ENCODE assay signal across 1 cellular context in the genomic region with DNA sequence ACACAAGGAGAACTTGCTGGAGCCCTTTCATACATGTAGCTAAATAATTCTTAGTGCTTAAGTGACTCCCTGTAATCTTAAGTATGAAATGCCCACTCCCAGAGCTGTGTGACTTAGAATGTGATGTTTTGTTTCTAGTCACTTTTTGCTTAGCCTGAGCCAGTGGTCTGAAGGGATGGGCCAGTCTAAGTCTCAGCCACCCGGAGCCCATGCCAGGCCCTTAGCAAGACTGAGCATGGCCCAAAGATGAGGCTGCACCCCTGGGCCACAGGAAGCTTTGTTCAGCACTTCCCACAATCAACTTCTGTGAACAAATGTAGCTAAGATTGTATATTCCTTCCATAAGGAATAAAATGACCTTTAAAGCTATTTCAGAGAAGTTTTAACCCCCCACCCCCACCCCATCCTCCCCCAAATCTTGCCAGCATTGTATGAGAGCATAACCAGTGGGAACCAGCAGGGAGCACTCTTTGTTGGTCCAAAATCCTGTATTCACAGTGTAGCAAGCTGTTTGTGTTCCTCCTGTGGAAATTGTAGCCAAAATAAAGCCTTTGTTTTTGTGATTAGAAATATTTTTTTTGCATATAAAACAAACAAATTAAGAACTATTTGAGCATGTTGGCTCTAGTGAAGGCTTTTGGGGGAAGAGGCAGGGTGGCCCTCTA.
TF ChIP-seq lines count a peak whose summit lies in the region.

No MANE protein-coding gene starts in this region.

TF ChIP-seq in H1, 55 proteins besides CTCF, POLR2A, EP300 and RAD21:
- TF ChIP-seq, protein P1, sequence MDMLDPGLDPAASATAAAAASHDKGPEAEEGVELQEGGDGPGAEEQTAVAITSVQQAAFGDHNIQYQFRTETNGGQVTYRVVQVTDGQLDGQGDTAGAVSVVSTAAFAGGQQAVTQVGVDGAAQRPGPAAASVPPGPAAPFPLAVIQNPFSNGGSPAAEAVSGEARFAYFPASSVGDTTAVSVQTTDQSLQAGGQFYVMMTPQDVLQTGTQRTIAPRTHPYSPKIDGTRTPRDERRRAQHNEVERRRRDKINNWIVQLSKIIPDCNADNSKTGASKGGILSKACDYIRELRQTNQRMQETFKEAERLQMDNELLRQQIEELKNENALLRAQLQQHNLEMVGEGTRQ (IDR thresholded peaks at IDR 0.05; ENCODE audit: low read length) = no peak
- no peak for TF ChIP-seq RXRA (IDR thresholded peaks at IDR 0.05; ENCODE audit: insufficient read depth, low read depth, low read length)
- no peak for TF ChIP-seq KDM1A (IDR thresholded peaks at IDR 0.05; ENCODE audit: borderline replicate concordance, low read length)
- no peak for TF ChIP-seq CBX5 (IDR thresholded peaks at IDR 0.05; ENCODE audit: low read depth, low read length)
- no peak for TF ChIP-seq ZNF274 (IDR thresholded peaks at IDR 0.05; ENCODE audit: borderline replicate concordance, extremely low read depth, low read length)
- TF ChIP-seq BRCA1 (IDR thresholded peaks at IDR 0.05; ENCODE audit: low read depth, low read length) = no peak
- TF ChIP-seq SIRT6 (IDR thresholded peaks at IDR 0.05; ENCODE audit: low read length) = no peak
- TF ChIP-seq, protein P2, sequence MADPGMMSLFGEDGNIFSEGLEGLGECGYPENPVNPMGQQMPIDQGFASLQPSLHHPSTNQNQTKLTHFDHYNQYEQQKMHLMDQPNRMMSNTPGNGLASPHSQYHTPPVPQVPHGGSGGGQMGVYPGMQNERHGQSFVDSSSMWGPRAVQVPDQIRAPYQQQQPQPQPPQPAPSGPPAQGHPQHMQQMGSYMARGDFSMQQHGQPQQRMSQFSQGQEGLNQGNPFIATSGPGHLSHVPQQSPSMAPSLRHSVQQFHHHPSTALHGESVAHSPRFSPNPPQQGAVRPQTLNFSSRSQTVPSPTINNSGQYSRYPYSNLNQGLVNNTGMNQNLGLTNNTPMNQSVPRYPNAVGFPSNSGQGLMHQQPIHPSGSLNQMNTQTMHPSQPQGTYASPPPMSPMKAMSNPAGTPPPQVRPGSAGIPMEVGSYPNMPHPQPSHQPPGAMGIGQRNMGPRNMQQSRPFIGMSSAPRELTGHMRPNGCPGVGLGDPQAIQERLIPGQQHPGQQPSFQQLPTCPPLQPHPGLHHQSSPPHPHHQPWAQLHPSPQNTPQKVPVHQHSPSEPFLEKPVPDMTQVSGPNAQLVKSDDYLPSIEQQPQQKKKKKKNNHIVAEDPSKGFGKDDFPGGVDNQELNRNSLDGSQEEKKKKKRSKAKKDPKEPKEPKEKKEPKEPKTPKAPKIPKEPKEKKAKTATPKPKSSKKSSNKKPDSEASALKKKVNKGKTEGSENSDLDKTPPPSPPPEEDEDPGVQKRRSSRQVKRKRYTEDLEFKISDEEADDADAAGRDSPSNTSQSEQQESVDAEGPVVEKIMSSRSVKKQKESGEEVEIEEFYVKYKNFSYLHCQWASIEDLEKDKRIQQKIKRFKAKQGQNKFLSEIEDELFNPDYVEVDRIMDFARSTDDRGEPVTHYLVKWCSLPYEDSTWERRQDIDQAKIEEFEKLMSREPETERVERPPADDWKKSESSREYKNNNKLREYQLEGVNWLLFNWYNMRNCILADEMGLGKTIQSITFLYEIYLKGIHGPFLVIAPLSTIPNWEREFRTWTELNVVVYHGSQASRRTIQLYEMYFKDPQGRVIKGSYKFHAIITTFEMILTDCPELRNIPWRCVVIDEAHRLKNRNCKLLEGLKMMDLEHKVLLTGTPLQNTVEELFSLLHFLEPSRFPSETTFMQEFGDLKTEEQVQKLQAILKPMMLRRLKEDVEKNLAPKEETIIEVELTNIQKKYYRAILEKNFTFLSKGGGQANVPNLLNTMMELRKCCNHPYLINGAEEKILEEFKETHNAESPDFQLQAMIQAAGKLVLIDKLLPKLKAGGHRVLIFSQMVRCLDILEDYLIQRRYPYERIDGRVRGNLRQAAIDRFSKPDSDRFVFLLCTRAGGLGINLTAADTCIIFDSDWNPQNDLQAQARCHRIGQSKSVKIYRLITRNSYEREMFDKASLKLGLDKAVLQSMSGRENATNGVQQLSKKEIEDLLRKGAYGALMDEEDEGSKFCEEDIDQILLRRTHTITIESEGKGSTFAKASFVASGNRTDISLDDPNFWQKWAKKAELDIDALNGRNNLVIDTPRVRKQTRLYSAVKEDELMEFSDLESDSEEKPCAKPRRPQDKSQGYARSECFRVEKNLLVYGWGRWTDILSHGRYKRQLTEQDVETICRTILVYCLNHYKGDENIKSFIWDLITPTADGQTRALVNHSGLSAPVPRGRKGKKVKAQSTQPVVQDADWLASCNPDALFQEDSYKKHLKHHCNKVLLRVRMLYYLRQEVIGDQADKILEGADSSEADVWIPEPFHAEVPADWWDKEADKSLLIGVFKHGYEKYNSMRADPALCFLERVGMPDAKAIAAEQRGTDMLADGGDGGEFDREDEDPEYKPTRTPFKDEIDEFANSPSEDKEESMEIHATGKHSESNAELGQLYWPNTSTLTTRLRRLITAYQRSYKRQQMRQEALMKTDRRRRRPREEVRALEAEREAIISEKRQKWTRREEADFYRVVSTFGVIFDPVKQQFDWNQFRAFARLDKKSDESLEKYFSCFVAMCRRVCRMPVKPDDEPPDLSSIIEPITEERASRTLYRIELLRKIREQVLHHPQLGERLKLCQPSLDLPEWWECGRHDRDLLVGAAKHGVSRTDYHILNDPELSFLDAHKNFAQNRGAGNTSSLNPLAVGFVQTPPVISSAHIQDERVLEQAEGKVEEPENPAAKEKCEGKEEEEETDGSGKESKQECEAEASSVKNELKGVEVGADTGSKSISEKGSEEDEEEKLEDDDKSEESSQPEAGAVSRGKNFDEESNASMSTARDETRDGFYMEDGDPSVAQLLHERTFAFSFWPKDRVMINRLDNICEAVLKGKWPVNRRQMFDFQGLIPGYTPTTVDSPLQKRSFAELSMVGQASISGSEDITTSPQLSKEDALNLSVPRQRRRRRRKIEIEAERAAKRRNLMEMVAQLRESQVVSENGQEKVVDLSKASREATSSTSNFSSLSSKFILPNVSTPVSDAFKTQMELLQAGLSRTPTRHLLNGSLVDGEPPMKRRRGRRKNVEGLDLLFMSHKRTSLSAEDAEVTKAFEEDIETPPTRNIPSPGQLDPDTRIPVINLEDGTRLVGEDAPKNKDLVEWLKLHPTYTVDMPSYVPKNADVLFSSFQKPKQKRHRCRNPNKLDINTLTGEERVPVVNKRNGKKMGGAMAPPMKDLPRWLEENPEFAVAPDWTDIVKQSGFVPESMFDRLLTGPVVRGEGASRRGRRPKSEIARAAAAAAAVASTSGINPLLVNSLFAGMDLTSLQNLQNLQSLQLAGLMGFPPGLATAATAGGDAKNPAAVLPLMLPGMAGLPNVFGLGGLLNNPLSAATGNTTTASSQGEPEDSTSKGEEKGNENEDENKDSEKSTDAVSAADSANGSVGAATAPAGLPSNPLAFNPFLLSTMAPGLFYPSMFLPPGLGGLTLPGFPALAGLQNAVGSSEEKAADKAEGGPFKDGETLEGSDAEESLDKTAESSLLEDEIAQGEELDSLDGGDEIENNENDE (IDR thresholded peaks at IDR 0.05; ENCODE audit: insufficient replicate concordance, low read length) = no peak
- no peak for TF ChIP-seq POLR2AphosphoS5 (IDR thresholded peaks at IDR 0.05; ENCODE audit: low read depth, low read length)
- TF ChIP-seq TAF1 (IDR thresholded peaks at IDR 0.05; ENCODE audit: low read depth, low read length) = no peak
- no peak for TF ChIP-seq KDM5A (IDR thresholded peaks at IDR 0.05; ENCODE audit: low read length)
- no peak for TF ChIP-seq EGR1 (IDR thresholded peaks at IDR 0.05; ENCODE audit: borderline replicate concordance, low read depth, low read length)
- no peak for TF ChIP-seq TEAD4 (IDR thresholded peaks at IDR 0.05; ENCODE audit: low read depth, low read length)
- TF ChIP-seq CTBP2 (IDR thresholded peaks at IDR 0.05; ENCODE audit: borderline replicate concordance, insufficient read depth, insufficient read length, low read length) = no peak
- no peak for TF ChIP-seq SIN3A (conservative IDR thresholded peaks at IDR 0.05 in 1 of 2, IDR thresholded peaks at IDR 0.05 in 1 of 2; ENCODE audit: low read depth in 1 of 2, low read length in 2 of 2)
- TF ChIP-seq RNF2 (IDR thresholded peaks at IDR 0.05; ENCODE audit: borderline replicate concordance, low read depth, low read length, missing control alignments, poor library complexity, severe bottlenecking) = no peak
- TF ChIP-seq, protein P3, sequence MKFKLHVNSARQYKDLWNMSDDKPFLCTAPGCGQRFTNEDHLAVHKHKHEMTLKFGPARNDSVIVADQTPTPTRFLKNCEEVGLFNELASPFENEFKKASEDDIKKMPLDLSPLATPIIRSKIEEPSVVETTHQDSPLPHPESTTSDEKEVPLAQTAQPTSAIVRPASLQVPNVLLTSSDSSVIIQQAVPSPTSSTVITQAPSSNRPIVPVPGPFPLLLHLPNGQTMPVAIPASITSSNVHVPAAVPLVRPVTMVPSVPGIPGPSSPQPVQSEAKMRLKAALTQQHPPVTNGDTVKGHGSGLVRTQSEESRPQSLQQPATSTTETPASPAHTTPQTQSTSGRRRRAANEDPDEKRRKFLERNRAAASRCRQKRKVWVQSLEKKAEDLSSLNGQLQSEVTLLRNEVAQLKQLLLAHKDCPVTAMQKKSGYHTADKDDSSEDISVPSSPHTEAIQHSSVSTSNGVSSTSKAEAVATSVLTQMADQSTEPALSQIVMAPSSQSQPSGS (IDR thresholded peaks at IDR 0.05; ENCODE audit: low read length) = no peak
- no peak for TF ChIP-seq SUZ12 (IDR thresholded peaks at IDR 0.05; ENCODE audit: low read length)
- TF ChIP-seq NANOG (IDR thresholded peaks at IDR 0.05; ENCODE audit: insufficient read depth, low read depth, low read length, poor library complexity, severe bottlenecking) = no peak
TF ChIP-seq in H1: peak in this region for 0.
